8 cellular contexts compared by ENCODE assay signal in the genomic region with DNA sequence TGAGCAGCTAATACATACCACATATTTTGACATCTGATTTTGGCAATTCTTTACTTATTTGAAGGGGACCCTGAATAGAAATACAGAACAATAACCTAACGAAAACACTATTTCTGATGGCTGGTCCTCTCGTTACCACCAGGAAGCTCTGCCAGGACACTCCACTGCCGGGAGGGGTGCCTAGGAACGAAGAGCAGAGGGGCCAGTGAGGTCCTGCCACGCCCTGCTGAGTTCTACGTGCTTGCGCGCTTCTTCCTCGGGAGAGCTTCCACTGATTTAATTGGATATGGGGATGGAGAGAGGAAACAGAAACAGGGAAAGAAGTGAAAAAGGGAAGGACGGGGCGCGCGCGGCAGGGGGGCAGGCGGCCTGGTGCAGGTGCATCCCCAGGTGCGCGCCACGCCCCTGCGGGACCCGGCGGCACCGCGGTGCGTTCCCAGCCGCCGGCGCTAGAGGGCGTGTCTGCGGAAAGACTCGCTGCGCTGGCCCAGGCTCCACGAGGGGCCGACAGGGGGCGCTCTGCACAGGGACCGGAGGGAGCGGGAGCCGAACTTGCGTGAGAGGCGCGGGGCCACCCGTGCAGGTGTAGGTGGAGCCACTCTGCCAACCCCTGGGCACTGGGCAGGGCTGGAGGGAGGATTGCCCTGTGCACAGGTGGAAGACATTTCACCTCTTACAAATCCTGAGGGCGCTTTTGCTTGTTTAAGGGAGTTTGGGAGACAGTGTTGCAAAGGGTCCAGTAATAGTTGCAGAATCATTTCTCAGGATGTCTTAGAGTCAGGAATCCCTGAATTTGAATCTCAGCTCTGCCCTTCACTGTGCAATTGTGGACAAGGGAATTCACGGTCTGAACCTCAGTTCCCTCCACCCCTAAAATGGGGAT.
DNase-seq lines count a peak whose midpoint lies in the region; ATAC-seq and TF ChIP-seq lines count a peak whose summit lies in the region.

No MANE protein-coding gene starts in this region.

- no peak overlapping the region for H3K4me3 ChIP-seq in AG04449 (ENCODE audit: low read depth, low read length)
- H3K4me3 ChIP-seq in spleen: no peak overlapping the region

- H3K9me3 ChIP-seq in spleen: no peaks in the 10 kb centered on the region

- no peak overlapping the region for H3K27ac ChIP-seq in spleen

- no peaks in the 10 kb centered on the region for H3K36me3 ChIP-seq in spleen

- DNase-seq in AG04449 (ENCODE audit: low read depth, low spot score) (no peak), LoVo (ENCODE audit: low spot score) (peak; percentile 72), activated T-helper 1 cell treated with Interleukin-2 at 50 U/mL for 16 hours (ENCODE audit: low read depth) (peak; percentile 37), head of caudate nucleus (peak in 39 of 42 donors; percentile 14 to 82 (median 55)), spleen (peak; percentile 84), NOMO-1 treated with DMSO at 0.1 percent for 48 hours (lab: John Stamatoyannopoulos, UW; ENCODE audit: unreplicated experiment) (no peak), NCI-H1694 (lab: John Stamatoyannopoulos, UW) (no peak)

- peaks cover 0 to 6% (median 0%) of the 10 kb centered on the region in 6 donors for H3K4me1 ChIP-seq in spleen

- intact Hi-C loops in head of caudate nucleus (cut with DNase I) (no loop called here), spleen (cut with DNase I; ENCODE audit: low total_unique reads) (no loop called here)

- WGBS in spleen, 5 donors: 18 to 21% (median 18%) methylated on average over 43 of the region's 43 CpGs

- peaks cover 0 to 34% (median 0%) of the 10 kb centered on the region in 7 donors for H3K27me3 ChIP-seq in spleen (replicated peaks in 1 of 7)

- TF ChIP-seq CTCF in AG04449 (IDR thresholded peaks at IDR 0.05; ENCODE audit: insufficient read depth, low read length, missing control alignments) (peak; percentile 82), spleen (IDR thresholded peaks at IDR 0.05 in 8 of 11, conservative IDR thresholded peaks at IDR 0.05 in 3 of 11) (peak; percentile 48 to 95 (median 87))

- CTCF ChIA-PET in AG04449 (lab: Yijun Ruan, JAX): interaction anchor here (1.0 to 8.0 kb wide), 9 partner anchors 8 to 212 kb away, joined by 3 to 48 read pairs (median 4); no protein-coding TSS in a partner anchor

- peak; percentile 52 for ATAC-seq in GM19463 (IDR thresholded peaks at IDR 0.05; ENCODE audit: unreplicated experiment)

- POLR2A ChIA-PET in AG04449 (lab: Yijun Ruan, JAX): no interaction called here

- TF ChIP-seq POLR2A in spleen (IDR thresholded peaks at IDR 0.05): no peak

Comparison
In these comparisons a context has a peak if more than half of its experiments do, and no peak if none do; other contexts are left out.
1. DNase-seq: peak in LoVo (single experiment), activated T-helper 1 cell treated with Interleukin-2 at 50 U/mL for 16 hours (single experiment), head of caudate nucleus (39 of 42) and spleen (single experiment); none in AG04449 (single experiment), NOMO-1 treated with DMSO at 0.1 percent for 48 hours (single experiment) and NCI-H1694 (single experiment).